1 cellular context compared by ENCODE assay signal in the genomic region with DNA sequence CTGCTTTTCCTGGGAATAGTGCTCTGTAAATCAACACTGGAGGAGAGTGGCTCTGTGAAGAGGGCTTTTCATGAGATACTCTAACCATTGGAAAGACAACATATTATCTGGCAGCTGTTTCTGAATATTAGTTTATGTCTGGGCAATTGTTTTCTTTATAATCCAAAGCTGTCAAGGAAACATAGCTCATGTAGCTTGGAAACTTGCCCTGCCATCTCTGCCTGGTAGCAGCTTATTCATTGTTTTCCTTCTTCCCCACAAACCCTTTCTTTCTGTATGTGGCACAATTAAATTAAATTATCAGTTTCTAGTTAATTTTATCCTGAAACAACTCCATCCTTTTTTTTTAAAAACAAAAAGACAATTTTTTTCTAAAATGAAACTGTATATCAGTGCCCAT.
TF ChIP-seq lines count a peak whose summit lies in the region.

No MANE protein-coding gene starts in this region.

TF ChIP-seq in WTC11, 78 proteins besides CTCF, POLR2A, EP300 and RAD21 (continued from another document):
- TF ChIP-seq, protein P1, sequence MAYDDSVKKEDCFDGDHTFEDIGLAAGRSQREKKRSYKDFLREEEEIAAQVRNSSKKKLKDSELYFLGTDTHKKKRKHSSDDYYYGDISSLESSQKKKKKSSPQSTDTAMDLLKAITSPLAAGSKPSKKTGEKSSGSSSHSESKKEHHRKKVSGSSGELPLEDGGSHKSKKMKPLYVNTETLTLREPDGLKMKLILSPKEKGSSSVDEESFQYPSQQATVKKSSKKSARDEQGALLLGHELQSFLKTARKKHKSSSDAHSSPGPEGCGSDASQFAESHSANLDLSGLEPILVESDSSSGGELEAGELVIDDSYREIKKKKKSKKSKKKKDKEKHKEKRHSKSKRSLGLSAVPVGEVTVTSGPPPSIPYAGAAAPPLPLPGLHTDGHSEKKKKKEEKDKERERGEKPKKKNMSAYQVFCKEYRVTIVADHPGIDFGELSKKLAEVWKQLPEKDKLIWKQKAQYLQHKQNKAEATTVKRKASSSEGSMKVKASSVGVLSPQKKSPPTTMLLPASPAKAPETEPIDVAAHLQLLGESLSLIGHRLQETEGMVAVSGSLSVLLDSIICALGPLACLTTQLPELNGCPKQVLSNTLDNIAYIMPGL (CRISPR knock-in tag; IDR thresholded peaks at IDR 0.05): no peak
- TF ChIP-seq SMAD4 (CRISPR knock-in tag; IDR thresholded peaks at IDR 0.05): no peak
- no peak for TF ChIP-seq FOXP1 (CRISPR knock-in tag; IDR thresholded peaks at IDR 0.05; ENCODE audit: borderline replicate concordance)
TF ChIP-seq in WTC11: peak in this region for 0.
